In the genomic region with DNA sequence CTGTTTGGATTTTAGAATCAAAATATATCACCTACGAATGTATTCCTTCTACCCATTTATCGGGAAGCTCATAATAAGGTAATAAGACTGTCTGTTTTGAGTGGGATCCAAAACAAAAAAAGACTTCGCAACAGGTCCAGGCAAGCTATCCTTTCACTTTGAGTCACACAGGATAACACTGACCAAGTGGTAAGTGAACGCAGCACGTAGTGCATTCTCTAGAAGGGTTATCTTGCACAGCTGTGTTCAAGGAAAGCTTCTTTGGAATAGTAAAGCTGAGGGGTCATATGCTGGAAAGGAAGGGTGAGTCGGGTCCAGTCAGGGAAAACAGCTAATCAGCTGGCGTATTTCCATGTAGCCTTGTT, we compare ENCODE assay signal across 7 cellular contexts. TPM values are rescaled to one million over a fixed set of nuclear protein-coding genes. Genes with fewer than 3 reads are reported as not detected.
DNase-seq lines count a peak whose midpoint lies in the region; ATAC-seq and TF ChIP-seq lines count a peak whose summit lies in the region.

No MANE protein-coding gene starts in this region.

- WGBS in heart right ventricle, 2 donors = 19 to 30% methylated on average over 7 of the region's 7 CpGs

- DNase-seq in RWPE1 (ENCODE audit: low spot score) (peak; percentile 60), heart right ventricle (no peak), NCI-H2196 (lab: John Stamatoyannopoulos, UW; ENCODE audit: unreplicated experiment) (no peak), Peyer's patch (no peak)

- TF ChIP-seq POLR2A in Peyer's patch (IDR thresholded peaks at IDR 0.05) = no peak

- H3K36me3 ChIP-seq in heart right ventricle (no peaks in the 10 kb centered on the region), skeletal muscle tissue (ENCODE audit: control insufficient read depth in 3 of 3, insufficient read depth in 3 of 3, low read length in 3 of 3) (no peaks in the 10 kb centered on the region), Peyer's patch (no peaks in the 10 kb centered on the region)

- peak overlapping the region; percentile 72 for H3K27ac ChIP-seq in RWPE1
- H3K27ac ChIP-seq in heart right ventricle = peak overlapping the region in 8 of 10 donors; percentile 30 to 68 (median 52)
- peak overlapping the region; percentile 32 for H3K27ac ChIP-seq in skeletal muscle tissue (ENCODE audit: low read depth, low read length)
- no peak overlapping the region for H3K27ac ChIP-seq in Peyer's patch

- TF ChIP-seq CTCF in RWPE1 (conservative IDR thresholded peaks at IDR 0.05; ENCODE audit: low read depth) = no peak
- TF ChIP-seq CTCF in heart right ventricle (IDR thresholded peaks at IDR 0.05) = no peak
- no peak for TF ChIP-seq CTCF in Peyer's patch (IDR thresholded peaks at IDR 0.05)

- H3K9ac ChIP-seq in skeletal muscle tissue (ENCODE audit: low read depth in 1 of 3, low read length in 3 of 3) = no peak overlapping the region

- intact Hi-C loops in heart right ventricle (cut with DNase I) = loop anchor here in 1 of 10 donors (5.0 kb wide), 1 partner anchor 45 kb away; the partner anchor contains the start of gene ESAM

- POLR2A ChIA-PET in RWPE1 (lab: Yijun Ruan, JAX; ENCODE audit: low non-redundant PET) = no interaction called here

- peak overlapping the region in 9 of 10 donors; percentile 33 to 56 (median 49) for H3K4me3 ChIP-seq in heart right ventricle
- H3K4me3 ChIP-seq in skeletal muscle tissue (ENCODE audit: low read length in 3 of 3) = peak overlapping the region in 2 of 3 donors; percentile 63 to 71
- peak overlapping the region in 1 of 4 donors; percentile 46 for H3K4me3 ChIP-seq in Peyer's patch

- peak; percentile 57 for ATAC-seq in GM21619 (IDR thresholded peaks at IDR 0.05; ENCODE audit: unreplicated experiment)
- ATAC-seq in heart right ventricle = peak; percentile 44 to 82 (median 60)
- no peak for ATAC-seq in GM21737 (IDR thresholded peaks at IDR 0.05; ENCODE audit: unreplicated experiment)

- H3K27me3 ChIP-seq in heart right ventricle (peaks cover 0 to 70% (median 35%) of the 10 kb centered on the region in 7 donors), skeletal muscle tissue (ENCODE audit: control insufficient read depth in 3 of 3, insufficient read depth in 3 of 3, low read length in 3 of 3) (peaks cover 28 to 51% (median 41%) of the 10 kb centered on the region in 3 donors), Peyer's patch (no peaks in the 10 kb centered on the region)

- H3K4me1 ChIP-seq in heart right ventricle (peaks cover 4 to 32% (median 15%) of the 10 kb centered on the region in 9 donors), skeletal muscle tissue (ENCODE audit: control insufficient read depth in 3 of 3, insufficient read depth in 3 of 3, low read length in 3 of 3) (peaks cover 5 to 14% (median 9%) of the 10 kb centered on the region in 3 donors), Peyer's patch (peaks cover 0 to 12% (median 6%) of the 10 kb centered on the region in 4 donors)

- CTCF ChIA-PET in RWPE1 (lab: Yijun Ruan, JAX) = interaction anchor here (0.6 to 1.0 kb wide), 3 partner anchors 23 to 236 kb away, joined by 3 to 4 read pairs (median 4); partner anchors contain the start of gene NRGN

- H3K9me3 ChIP-seq in heart right ventricle (no peaks in the 10 kb centered on the region), skeletal muscle tissue (ENCODE audit: control insufficient read depth in 3 of 3, low read length in 3 of 3) (no peaks in the 10 kb centered on the region), Peyer's patch (no peaks in the 10 kb centered on the region)

RNA-seq across cellular contexts. Expression of gene NRGN, which starts 22.3 kb away (rescaled TPM):
- 1 to 10 TPM; 1.5 to 7.8 (median 4.1) TPM for total RNA-seq in heart right ventricle
- polyA plus RNA-seq in heart right ventricle = 10 to 100 TPM in 1 of 2 donors, 1 to 10 TPM in 1; 7.3 to 26.0 TPM
- total RNA-seq in skeletal muscle tissue = not detected
- total RNA-seq in Peyer's patch = 10 to 100 TPM in 1 of 4 donors, under 1 TPM in 1, not detected in 2; 0.67 to 10.7 TPM

RNA-seq across cellular contexts. Expression of gene VSIG2, which starts 34.7 kb away (rescaled TPM):
- 1 to 10 TPM in 5 of 10 donors, under 1 TPM in 5; 0.72 to 2.2 (median 1.1) TPM for total RNA-seq in heart right ventricle
- 1 to 10 TPM in 1 of 2 donors, under 1 TPM in 1; 0.55 to 2.3 TPM for polyA plus RNA-seq in heart right ventricle
- not detected for total RNA-seq in skeletal muscle tissue
- total RNA-seq in Peyer's patch = not detected

RNA-seq across cellular contexts. Expression of gene SPA17, which starts 43.7 kb away (rescaled TPM):
- 1 to 10 TPM in 9 of 10 donors, under 1 TPM in 1; 0.62 to 4.9 (median 2.0) TPM for total RNA-seq in heart right ventricle
- polyA plus RNA-seq in heart right ventricle = 1 to 10 TPM; 4.4 to 4.8 TPM
- 2.1 TPM for total RNA-seq in skeletal muscle tissue
- total RNA-seq in Peyer's patch = 1 to 10 TPM in 2 of 4 donors, under 1 TPM in 1, not detected in 1; 0.88 to 3.6 (median 1.1) TPM

RNA-seq across cellular contexts. Expression of gene SIAE, which starts 43.9 kb away (rescaled TPM):
- 10 to 100 TPM; 67.0 to 92.9 (median 74.3) TPM for total RNA-seq in heart right ventricle
- polyA plus RNA-seq in heart right ventricle = 10 to 100 TPM; 17.9 to 78.0 TPM
- total RNA-seq in skeletal muscle tissue = 2.1 TPM
- 10 to 100 TPM in 3 of 4 donors, 1 to 10 TPM in 1; 9.9 to 88.8 (median 50.8) TPM for total RNA-seq in Peyer's patch

RNA-seq across cellular contexts. Expression of gene ESAM, which starts 44.7 kb away (rescaled TPM):
- total RNA-seq in heart right ventricle (10 to 100 TPM; 25.3 to 66.4 (median 44.8) TPM), skeletal muscle tissue (9.4 TPM), Peyer's patch (10 to 100 TPM in 1 of 4 donors, 1 to 10 TPM in 3; 1.2 to 11.1 (median 6.6) TPM)
- polyA plus RNA-seq in heart right ventricle = 10 to 100 TPM; 47.2 to 88.1 TPM

Comparison
In these comparisons a context has a peak if more than half of its experiments do, and no peak if none do; other contexts are left out.
1. H3K27ac ChIP-seq: peak in RWPE1 (single experiment), heart right ventricle (8 of 10) and skeletal muscle tissue (single experiment); none in Peyer's patch (0 of 4).